Comparison of ENCODE assay signal across 1 cellular context in genomic region chrX:40818236-40818635, GRCh38.
TF ChIP-seq lines count a peak whose summit lies in the region.

No MANE protein-coding gene starts in this region.

TF ChIP-seq in GM23338, 12 proteins besides CTCF, POLR2A, EP300 and RAD21:
- TF ChIP-seq ZNF462 (CRISPR knock-in tag; IDR thresholded peaks at IDR 0.05) (no peak), JUNB (IDR thresholded peaks at IDR 0.05; ENCODE audit: unreplicated experiment) (no peak), ETS1 (IDR thresholded peaks at IDR 0.05) (no peak), CREB1 (CRISPR knock-in tag; IDR thresholded peaks at IDR 0.05; ENCODE audit: low read depth) (no peak), ZNF331 (CRISPR knock-in tag; IDR thresholded peaks at IDR 0.05; ENCODE audit: low read depth) (no peak), POLR2AphosphoS5 (IDR thresholded peaks at IDR 0.05; ENCODE audit: low read depth) (no peak)
